ENCODE assay signal across 22 cellular contexts in the genomic region with DNA sequence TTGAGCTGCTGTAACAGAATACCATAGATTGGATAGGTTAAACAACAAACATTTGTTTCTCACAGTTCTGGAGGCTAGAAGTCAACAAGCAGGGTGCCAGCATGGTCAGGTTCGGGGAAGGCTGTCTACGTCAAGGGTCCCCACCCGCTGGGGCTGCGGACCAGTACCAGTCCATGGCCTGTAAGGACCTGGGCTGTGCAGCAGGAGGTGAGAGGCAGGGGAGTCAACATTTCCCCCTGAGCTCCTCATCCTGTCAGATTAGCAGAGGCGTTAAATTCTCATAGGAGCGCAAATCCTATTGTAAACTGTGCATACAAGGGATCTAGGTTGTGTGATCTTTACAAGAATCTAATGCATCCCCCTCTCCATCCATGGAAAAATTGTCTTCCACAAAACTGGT. TPM values are rescaled to one million over a fixed set of nuclear protein-coding genes. Genes with fewer than 3 reads are reported as not detected.
"Had no signal": no experiment of that assay in that cellular context is flagged by ENCODE, and none has a peak within 500 bp of the region (broad histone marks: within the 10 kb centered on the region; RNA-seq: fewer than 3 reads in every experiment).

No MANE protein-coding gene starts in this region.

- H3K27ac ChIP-seq: SJSA1, SK-N-MC had no signal

- H3K4me3 ChIP-seq: SJSA1, SK-N-MC had no signal

- H3K9me3 ChIP-seq: SJSA1 had no signal

- H3K36me3 ChIP-seq: SJSA1 had no signal

- DNase-seq: KBM-7, MV-4-11, NCI-H1048, NCI-H1105, NCI-H1417, NCI-H1436 treated with DMSO at 0.1 percent for 48 hours, NCI-H1694, NCI-H187 treated with DMSO at 0.1 percent for 48 hours, NCI-H2029 treated with DMSO at 0.1 percent for 48 hours, NCI-H2171 treated with DMSO at 0.1 percent for 48 hours, NCI-H2227 treated with DMSO at 0.1 percent for 48 hours, NCI-H446, NCI-H510A, NCI-H526, Right ventricle myocardium superior, RPMI8226, SIG-M5 had no signal

RNA-seq across cellular contexts. Expression of gene ADGB, which starts 3.8 kb away (rescaled TPM):
- total RNA-seq: HT-29, LHCN-M2, MCF 10A, Right ventricle myocardium superior, SJSA1 had no signal
